Comparison of ENCODE assay signal across 8 cellular contexts in the genomic region with DNA sequence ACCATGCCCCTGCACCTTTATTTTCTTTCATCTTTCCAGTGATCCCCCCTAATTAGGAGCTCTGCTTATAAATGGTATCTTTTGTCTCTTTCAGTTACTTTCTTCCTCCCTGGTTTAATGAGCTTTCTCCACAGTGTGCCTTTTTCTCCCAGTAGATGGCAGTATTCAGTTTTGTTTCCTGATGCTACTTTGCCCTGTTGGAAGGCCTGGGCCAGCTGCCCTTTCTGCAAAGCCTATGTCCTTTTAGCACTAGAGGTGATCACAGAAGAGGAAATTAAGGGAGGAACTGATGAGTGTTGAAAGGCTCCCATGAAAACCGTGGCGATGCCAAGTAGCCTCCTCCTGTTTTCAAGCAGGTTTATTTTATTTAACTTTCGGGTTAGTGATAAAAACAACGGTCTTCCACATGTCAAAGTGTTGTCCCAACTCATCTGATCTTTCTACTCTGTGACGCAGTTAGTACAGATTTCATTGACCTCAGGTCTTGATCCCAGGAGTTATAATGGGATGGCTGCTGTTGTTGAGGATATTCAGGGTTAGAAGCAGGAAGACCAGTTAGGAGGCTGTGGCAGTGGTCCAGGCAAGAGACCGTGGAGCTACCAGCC.
DNase-seq lines count a peak whose midpoint lies in the region; ATAC-seq and TF ChIP-seq lines count a peak whose summit lies in the region.

No MANE protein-coding gene starts in this region.

- no peak for TF ChIP-seq POLR2A in GM18505 (IDR thresholded peaks at IDR 0.05; ENCODE audit: borderline replicate concordance, extremely low read depth, insufficient read depth, insufficient read length)

- H3K27ac Mint-ChIP-seq in stimulated activated naive B cell treated with anti-CD40 and anti-IgM and Interleukin-4, amounts not matched to agents 10 μg/mL and 1 μg/mL and 100 μg/mL, for 72 hours = no peak overlapping the region

- no peak overlapping the region for H3K4me3 Mint-ChIP-seq in stimulated activated naive B cell treated with anti-CD40 and anti-IgM and Interleukin-4, amounts not matched to agents 10 μg/mL and 1 μg/mL and 100 μg/mL, for 72 hours

- TF ChIP-seq CTCF in WERI-Rb-1 (IDR thresholded peaks at IDR 0.05; ENCODE audit: low read depth, low read length) = peak; percentile 50

- H3K27ac ChIP-seq in WERI-Rb-1 = no peak overlapping the region

- no peaks in the 10 kb centered on the region for H3K4me1 Mint-ChIP-seq in stimulated activated naive B cell treated with anti-CD40 and anti-IgM and Interleukin-4, amounts not matched to agents 10 μg/mL and 1 μg/mL and 100 μg/mL, for 72 hours

- no peak overlapping the region for H3K4me3 ChIP-seq in WERI-Rb-1 (ENCODE audit: low read depth, low read length)

- DNase-seq in Right ventricle myocardium inferior (ENCODE audit: missing footprints) (peak; percentile 62), cardiac septum (ENCODE audit: low spot score) (no peak), NCI-H1694 (lab: John Stamatoyannopoulos, UW) (peak; percentile 13), WERI-Rb-1 (peak; percentile 20), hepatic stellate cell (ENCODE audit: low spot score) (peak; percentile 18)
- no peak for DNase-seq in stimulated activated naive B cell treated with anti-CD40 and anti-IgM and Interleukin-4, amounts not matched to agents 10 μg/mL and 1 μg/mL and 100 μg/mL, for 72 hours

- H3K36me3 Mint-ChIP-seq in stimulated activated naive B cell treated with anti-CD40 and anti-IgM and Interleukin-4, amounts not matched to agents 10 μg/mL and 1 μg/mL and 100 μg/mL, for 72 hours = no peaks in the 10 kb centered on the region

- no peaks in the 10 kb centered on the region for H3K36me3 ChIP-seq in WERI-Rb-1

- peaks cover 0 to 6% of the 10 kb centered on the region in 2 donors for H3K27me3 Mint-ChIP-seq in stimulated activated naive B cell treated with anti-CD40 and anti-IgM and Interleukin-4, amounts not matched to agents 10 μg/mL and 1 μg/mL and 100 μg/mL, for 72 hours

- no peaks in the 10 kb centered on the region for H3K9me3 ChIP-seq in WERI-Rb-1 (ENCODE audit: severe bottlenecking)

- intact Hi-C loops in Right ventricle myocardium inferior (cut with DNase I) = loop anchor here (5.0 kb wide), 1 partner anchor 184 kb away; a partner anchor contains a TSS
- intact Hi-C loops in cardiac septum (cut with DNase I) = no loop called here

- H3K9me3 Mint-ChIP-seq in stimulated activated naive B cell treated with anti-CD40 and anti-IgM and Interleukin-4, amounts not matched to agents 10 μg/mL and 1 μg/mL and 100 μg/mL, for 72 hours = no peaks in the 10 kb centered on the region

- ATAC-seq in Right ventricle myocardium inferior (peak; percentile 65), HG02885 (IDR thresholded peaks at IDR 0.05; ENCODE audit: poor library complexity, unreplicated experiment) (peak; percentile 73), GM18505 (IDR thresholded peaks at IDR 0.05; ENCODE audit: unreplicated experiment) (no peak)
- ATAC-seq in stimulated activated naive B cell treated with anti-CD40 and anti-IgM and Interleukin-4, amounts not matched to agents 10 μg/mL and 1 μg/mL and 100 μg/mL, for 72 hours (replicated peaks) = peak; percentile 72 to 75

- H3K27me3 ChIP-seq in WERI-Rb-1 (ENCODE audit: insufficient read depth, low read depth, severe bottlenecking) = peaks cover 18% of the 10 kb centered on the region

Comparison
In these comparisons a context has a peak if more than half of its experiments do, and no peak if none do; other contexts are left out.
1. DNase-seq: peak in Right ventricle myocardium inferior (single experiment), NCI-H1694 (single experiment), WERI-Rb-1 (single experiment) and hepatic stellate cell (single experiment); none in cardiac septum (single experiment) and stimulated activated naive B cell treated with anti-CD40 and anti-IgM and Interleukin-4, amounts not matched to agents 10 μg/mL and 1 μg/mL and 100 μg/mL, for 72 hours (single experiment).